Comparison of ENCODE assay signal across 11 cellular contexts in genomic region chr7:47483604-47484273, GRCh38.
DNase-seq lines count a peak whose midpoint lies in the region; ATAC-seq, FAIRE-seq and TF ChIP-seq lines count a peak whose summit lies in the region.
"Had no signal": no experiment of that assay in that cellular context is flagged by ENCODE, and none has a peak within 500 bp of the region (broad histone marks: within the 10 kb centered on the region; RNA-seq: fewer than 3 reads in every experiment).

No MANE protein-coding gene starts in this region.

- no peak overlapping the region for H3K4me2 ChIP-seq in A549

- FAIRE-seq in A549 (lab: Jason Lieb, UNC), result no peak

- DNase-seq in A549 (ENCODE audit: low read depth in 1 of 2, low spot score in 1 of 2) (no peak), HCEC 1CT (peak; percentile 27), WERI-Rb-1 (peak; percentile 34), kidney epithelial cell (ENCODE audit: low read depth) (no peak), T1000 (lab: John Stamatoyannopoulos, UW) (no peak), GM19240 (ENCODE audit: insufficient read length, low spot score) (no peak), NCI-H128 (lab: John Stamatoyannopoulos, UW; ENCODE audit: unreplicated experiment) (no peak)
- DNase-seq in activated naive CD4-positive, alpha-beta T cell (lab: John Stamatoyannopoulos, UW), result no peak
- DNase-seq: adrenal gland, COR-L47, NCI-H82 had no signal

- H3K36me3 ChIP-seq in WERI-Rb-1, result no peaks in the 10 kb centered on the region
- H3K36me3 ChIP-seq in kidney epithelial cell (ENCODE audit: control insufficient read depth, insufficient read depth, low read length), result no peaks in the 10 kb centered on the region
- H3K36me3 ChIP-seq: adrenal gland had no signal

- H3K4me3 ChIP-seq in A549 (no peak overlapping the region), WERI-Rb-1 (ENCODE audit: low read depth, low read length) (no peak overlapping the region), kidney epithelial cell (ENCODE audit: low read depth, low read length) (no peak overlapping the region)
- H3K4me3 ChIP-seq: adrenal gland had no signal

- 90% methylated on average over 16 of the region's 16 CpGs for WGBS in A549 (ENCODE audit: missing lambda C conversion rate)

- H3K27ac ChIP-seq in A549, result peak overlapping the region in 1 of 2 experiments; percentile 40; a peak in 3 of 6 replicates
- H3K27ac ChIP-seq in WERI-Rb-1, result no peak overlapping the region

- H3K9me3 ChIP-seq in A549 (no peaks in the 10 kb centered on the region), WERI-Rb-1 (ENCODE audit: severe bottlenecking) (no peaks in the 10 kb centered on the region)
- H3K9me3 ChIP-seq: adrenal gland had no signal

- POLR2A ChIA-PET in A549 (lab: Yijun Ruan, JAX), result no interaction called here

- CTCF ChIA-PET in A549 (lab: Yijun Ruan, JAX), result interaction anchor here (0.6 to 1.6 kb wide), 5 partner anchors 17 to 461 kb away, joined by 3 to 4 read pairs (median 3); no protein-coding TSS in a partner anchor

- TF ChIP-seq CTCF in A549 (IDR thresholded peaks at IDR 0.05) (peak; percentile 18; the same call in 1 of the 3 replicates), WERI-Rb-1 (IDR thresholded peaks at IDR 0.05; ENCODE audit: low read depth, low read length) (peak; percentile 53; the same call in 1 of the 2 replicates), kidney epithelial cell (IDR thresholded peaks at IDR 0.05; ENCODE audit: insufficient read depth, low read length, poor library complexity, severe bottlenecking) (peak; percentile 4)

- no peak for TF ChIP-seq POLR2A in A549 (IDR thresholded peaks at IDR 0.05; ENCODE audit: low read length)

- TF ChIP-seq RAD21 in A549 (conservative IDR thresholded peaks at IDR 0.05 in 1 of 2, IDR thresholded peaks at IDR 0.05 in 1 of 2), result peak; percentile 31 to 56; a peak in 3 of 5 replicates

- H3K27me3 ChIP-seq in WERI-Rb-1 (ENCODE audit: insufficient read depth, low read depth, severe bottlenecking) (no peaks in the 10 kb centered on the region), kidney epithelial cell (ENCODE audit: control insufficient read depth, insufficient read depth, low read length) (no peaks in the 10 kb centered on the region)
- H3K27me3 ChIP-seq: adrenal gland had no signal

- 0 out of 6 replicates have a peak, but pooled peaks of 1 of the 2 experiments have one; percentile 4 for ATAC-seq in A549

- TF ChIP-seq EP300 in A549 (IDR thresholded peaks at IDR 0.05), result no peak

- H3K4me1 ChIP-seq in A549, result peaks cover 100% of the 10 kb centered on the region

TF ChIP-seq in A549, 52 proteins besides CTCF, POLR2A, EP300 and RAD21:
- TF ChIP-seq SMC3 (IDR thresholded peaks at IDR 0.05), result 0 out of 3 replicates have a peak, but pooled peaks have one; percentile 14
- 0 out of 5 replicates have a peak, but pooled peaks of 1 of the 2 experiments have one; percentile 7 for TF ChIP-seq JUN (IDR thresholded peaks at IDR 0.05)
- TF ChIP-seq HOXB13 (CRISPR knock-in tag; IDR thresholded peaks at IDR 0.05; ENCODE audit: low read depth), result no peak

Comparison
In these comparisons a context has a peak if more than half of its experiments do, and no peak if none do; other contexts are left out.
1. DNase-seq: peak in HCEC 1CT (single experiment) and WERI-Rb-1 (single experiment); none in A549 (0 of 2), kidney epithelial cell (single experiment), activated naive CD4-positive, alpha-beta T cell (0 of 4), T1000 (single experiment), GM19240 (single experiment) and NCI-H128 (single experiment).
2. Peak in every context shown above with its lines, with median percentiles within 50 percentile points of each other: CTCF ChIP-seq.